Comparison of ENCODE assay signal across 2 cellular contexts in genomic region chr2:149787206-149787605, GRCh38.
TF ChIP-seq lines count a peak whose summit lies in the region.

No MANE protein-coding gene starts in this region.

TF ChIP-seq in GM23338, 12 proteins besides CTCF, POLR2A, EP300 and RAD21:
- TF ChIP-seq, protein P1, sequence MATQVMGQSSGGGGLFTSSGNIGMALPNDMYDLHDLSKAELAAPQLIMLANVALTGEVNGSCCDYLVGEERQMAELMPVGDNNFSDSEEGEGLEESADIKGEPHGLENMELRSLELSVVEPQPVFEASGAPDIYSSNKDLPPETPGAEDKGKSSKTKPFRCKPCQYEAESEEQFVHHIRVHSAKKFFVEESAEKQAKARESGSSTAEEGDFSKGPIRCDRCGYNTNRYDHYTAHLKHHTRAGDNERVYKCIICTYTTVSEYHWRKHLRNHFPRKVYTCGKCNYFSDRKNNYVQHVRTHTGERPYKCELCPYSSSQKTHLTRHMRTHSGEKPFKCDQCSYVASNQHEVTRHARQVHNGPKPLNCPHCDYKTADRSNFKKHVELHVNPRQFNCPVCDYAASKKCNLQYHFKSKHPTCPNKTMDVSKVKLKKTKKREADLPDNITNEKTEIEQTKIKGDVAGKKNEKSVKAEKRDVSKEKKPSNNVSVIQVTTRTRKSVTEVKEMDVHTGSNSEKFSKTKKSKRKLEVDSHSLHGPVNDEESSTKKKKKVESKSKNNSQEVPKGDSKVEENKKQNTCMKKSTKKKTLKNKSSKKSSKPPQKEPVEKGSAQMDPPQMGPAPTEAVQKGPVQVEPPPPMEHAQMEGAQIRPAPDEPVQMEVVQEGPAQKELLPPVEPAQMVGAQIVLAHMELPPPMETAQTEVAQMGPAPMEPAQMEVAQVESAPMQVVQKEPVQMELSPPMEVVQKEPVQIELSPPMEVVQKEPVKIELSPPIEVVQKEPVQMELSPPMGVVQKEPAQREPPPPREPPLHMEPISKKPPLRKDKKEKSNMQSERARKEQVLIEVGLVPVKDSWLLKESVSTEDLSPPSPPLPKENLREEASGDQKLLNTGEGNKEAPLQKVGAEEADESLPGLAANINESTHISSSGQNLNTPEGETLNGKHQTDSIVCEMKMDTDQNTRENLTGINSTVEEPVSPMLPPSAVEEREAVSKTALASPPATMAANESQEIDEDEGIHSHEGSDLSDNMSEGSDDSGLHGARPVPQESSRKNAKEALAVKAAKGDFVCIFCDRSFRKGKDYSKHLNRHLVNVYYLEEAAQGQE (IDR thresholded peaks at IDR 0.05; ENCODE audit: unreplicated experiment) = no peak
- no peak for TF ChIP-seq ZNF114 (CRISPR knock-in tag; IDR thresholded peaks at IDR 0.05)
- TF ChIP-seq EZH2 (IDR thresholded peaks at IDR 0.05; ENCODE audit: low read depth, unreplicated experiment) = no peak
- TF ChIP-seq, protein P2, sequence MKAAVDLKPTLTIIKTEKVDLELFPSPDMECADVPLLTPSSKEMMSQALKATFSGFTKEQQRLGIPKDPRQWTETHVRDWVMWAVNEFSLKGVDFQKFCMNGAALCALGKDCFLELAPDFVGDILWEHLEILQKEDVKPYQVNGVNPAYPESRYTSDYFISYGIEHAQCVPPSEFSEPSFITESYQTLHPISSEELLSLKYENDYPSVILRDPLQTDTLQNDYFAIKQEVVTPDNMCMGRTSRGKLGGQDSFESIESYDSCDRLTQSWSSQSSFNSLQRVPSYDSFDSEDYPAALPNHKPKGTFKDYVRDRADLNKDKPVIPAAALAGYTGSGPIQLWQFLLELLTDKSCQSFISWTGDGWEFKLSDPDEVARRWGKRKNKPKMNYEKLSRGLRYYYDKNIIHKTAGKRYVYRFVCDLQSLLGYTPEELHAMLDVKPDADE (IDR thresholded peaks at IDR 0.05) = no peak
- no peak for TF ChIP-seq ZNF462 (CRISPR knock-in tag; IDR thresholded peaks at IDR 0.05)
- TF ChIP-seq NANOG (IDR thresholded peaks at IDR 0.05; ENCODE audit: borderline replicate concordance) = no peak
- no peak for TF ChIP-seq CREB1 (CRISPR knock-in tag; IDR thresholded peaks at IDR 0.05; ENCODE audit: low read depth)
- no peak for TF ChIP-seq POLR2AphosphoS5 (IDR thresholded peaks at IDR 0.05; ENCODE audit: low read depth)
- TF ChIP-seq JUNB (IDR thresholded peaks at IDR 0.05; ENCODE audit: unreplicated experiment) = no peak
- TF ChIP-seq EZH2phosphoT487 (IDR thresholded peaks at IDR 0.05; ENCODE audit: unreplicated experiment) = no peak
- TF ChIP-seq STAT1 (IDR thresholded peaks at IDR 0.05; ENCODE audit: unreplicated experiment) = no peak
- no peak for TF ChIP-seq ZNF331 (CRISPR knock-in tag; IDR thresholded peaks at IDR 0.05; ENCODE audit: low read depth)

TF ChIP-seq in HepG2, 621 proteins besides CTCF, POLR2A, EP300 and RAD21 (continued from another document):
- TF ChIP-seq KDM5B (CRISPR knock-in tag; IDR thresholded peaks at IDR 0.05; ENCODE audit: borderline replicate concordance) (no peak), ZFP37 (CRISPR knock-in tag; IDR thresholded peaks at IDR 0.05; ENCODE audit: borderline replicate concordance) (no peak), ZKSCAN8 (CRISPR knock-in tag; IDR thresholded peaks at IDR 0.05; ENCODE audit: borderline replicate concordance) (no peak), CREBL2 (CRISPR knock-in tag; IDR thresholded peaks at IDR 0.05; ENCODE audit: borderline replicate concordance) (no peak), HDAC2 (CRISPR knock-in tag; IDR thresholded peaks at IDR 0.05) (no peak), GABPB1 (CRISPR knock-in tag; IDR thresholded peaks at IDR 0.05) (no peak)
TF ChIP-seq in HepG2: peak in this region for 0.
